Comparison of ENCODE assay signal across 8 cellular contexts in the genomic region with DNA sequence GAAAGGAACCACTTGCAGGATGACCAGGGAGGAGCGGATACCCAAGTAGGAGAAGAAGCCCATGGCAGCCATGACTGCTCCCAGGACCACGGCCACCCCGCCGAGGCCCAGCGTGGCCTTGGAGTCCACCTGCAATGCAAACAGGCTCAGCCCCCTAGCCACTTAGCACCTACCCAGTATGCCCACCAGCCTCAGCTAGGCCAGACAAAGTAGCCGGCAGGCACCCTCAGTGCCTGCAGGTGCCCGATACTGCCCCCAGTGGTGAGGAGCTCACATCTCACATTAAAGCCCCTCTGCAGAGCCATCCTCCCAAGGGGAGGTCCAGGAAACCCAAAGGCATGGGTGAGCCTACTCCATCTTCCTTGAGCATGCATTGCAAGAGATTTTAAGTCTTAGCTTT. TPM values are rescaled to one million over a fixed set of nuclear protein-coding genes. Genes with fewer than 3 reads are reported as not detected.
DNase-seq lines count a peak whose midpoint lies in the region; ATAC-seq, FAIRE-seq and TF ChIP-seq lines count a peak whose summit lies in the region.

No MANE protein-coding gene starts in this region.

- H3K9ac ChIP-seq in Loucy (ENCODE audit: low read depth, low read length, poor library complexity, severe bottlenecking) (no peak overlapping the region), mesenchymal stem cell (ENCODE audit: low read length) (no peak overlapping the region)

- H2AFZ ChIP-seq in Loucy (ENCODE audit: low read length) (no peak overlapping the region), mesenchymal stem cell (ENCODE audit: low read depth, low read length) (peak overlapping the region; percentile 15)

- H3K9me3 ChIP-seq in A549 (no peaks in the 10 kb centered on the region), Loucy (ENCODE audit: insufficient read depth, low read depth, low read length) (no peaks in the 10 kb centered on the region), mesenchymal stem cell (ENCODE audit: control insufficient read depth, low read length) (no peaks in the 10 kb centered on the region)

- peak overlapping the region; percentile 15 to 64 for H3K18ac ChIP-seq in mesenchymal stem cell (ENCODE audit: low read depth in 1 of 2, low read length in 2 of 2)

- H3K4me1 Mint-ChIP-seq in brain, result no peaks in the 10 kb centered on the region

- peak overlapping the region in 1 of 2 experiments; percentile 88 for H2BK12ac ChIP-seq in mesenchymal stem cell (ENCODE audit: low read length in 2 of 2)

- H3K23ac ChIP-seq in mesenchymal stem cell (ENCODE audit: low read length in 2 of 2), result peak overlapping the region in 1 of 2 experiments; percentile 48

- H4K20me1 ChIP-seq in Loucy (ENCODE audit: insufficient read depth, low read length, poor library complexity, severe bottlenecking), result no peaks in the 10 kb centered on the region

- no peak overlapping the region for H4K8ac ChIP-seq in mesenchymal stem cell (ENCODE audit: low read length)

- H3K27me3 ChIP-seq in Loucy (ENCODE audit: insufficient read depth, low read length, poor library complexity, severe bottlenecking), result no peaks in the 10 kb centered on the region
- peaks cover 0 to 7% of the 10 kb centered on the region in 2 experiments for H3K27me3 ChIP-seq in mesenchymal stem cell (ENCODE audit: control insufficient read depth in 1 of 2, insufficient read depth in 1 of 2, low read length in 2 of 2)

- no peak overlapping the region for H4K91ac ChIP-seq in mesenchymal stem cell (ENCODE audit: low read length)

- DNase-seq in A549 (ENCODE audit: low read depth in 1 of 2, low spot score in 1 of 2) (peak; percentile 56 to 91), T-helper 22 cell (ENCODE audit: low read depth) (peak; percentile 7), mesenchymal stem cell (peak; percentile 32), DMS79 treated with DMSO at 0.1 percent for 48 hours (lab: John Stamatoyannopoulos, UW) (no peak)

- no peak overlapping the region for H2BK120ac ChIP-seq in mesenchymal stem cell (ENCODE audit: low read depth, low read length)

- 67% methylated on average over 7 of the region's 7 CpGs for WGBS in A549 (ENCODE audit: missing lambda C conversion rate)
- 66% methylated on average over 7 of the region's 7 CpGs for WGBS in mesenchymal stem cell

- H3K4ac ChIP-seq in mesenchymal stem cell (ENCODE audit: low read depth in 1 of 2, low read length in 2 of 2), result no peak overlapping the region

- H3K4me2 ChIP-seq in A549, result no peak overlapping the region
- H3K4me2 ChIP-seq in Loucy (ENCODE audit: low read depth, low read length, poor library complexity, severe bottlenecking), result no peak overlapping the region
- no peak overlapping the region for H3K4me2 ChIP-seq in mesenchymal stem cell (ENCODE audit: low read length, poor library complexity, severe bottlenecking)

- no peak overlapping the region for H2AK5ac ChIP-seq in mesenchymal stem cell (ENCODE audit: low read length, severe bottlenecking)

- peak overlapping the region in 1 of 2 experiments; percentile 66 for H3K14ac ChIP-seq in mesenchymal stem cell (ENCODE audit: low read length in 2 of 2)

- H2BK15ac ChIP-seq in mesenchymal stem cell (ENCODE audit: low read depth, poor library complexity, severe bottlenecking), result no peak overlapping the region

- CTCF ChIA-PET in A549 (lab: Yijun Ruan, JAX), result interaction anchor here (0.8 to 2.5 kb wide), 9 partner anchors 10 to 293 kb away, joined by 3 to 15 read pairs (median 4); no protein-coding TSS in a partner anchor

- no peaks in the 10 kb centered on the region for H3F3A ChIP-seq in Loucy (ENCODE audit: low read depth)

- H3K27ac ChIP-seq in A549 (no peak overlapping the region), mesenchymal stem cell (ENCODE audit: low read length, poor library complexity, severe bottlenecking) (no peak overlapping the region)

- H3K79me1 ChIP-seq in mesenchymal stem cell (replicated peaks; ENCODE audit: low read length, poor library complexity, severe bottlenecking), result no peaks in the 10 kb centered on the region

- H3K4me1 ChIP-seq in A549, result no peaks in the 10 kb centered on the region
- no peaks in the 10 kb centered on the region for H3K4me1 ChIP-seq in Loucy (ENCODE audit: insufficient read depth, low read length, poor library complexity, severe bottlenecking)
- peaks cover 9% of the 10 kb centered on the region for H3K4me1 ChIP-seq in mesenchymal stem cell (ENCODE audit: control insufficient read depth, insufficient read depth, low read depth, low read length)

- H3K9me3 Mint-ChIP-seq in brain, result peaks cover 0 to 7% (median 4%) of the 10 kb centered on the region in 5 experiments

- peaks cover 4% of the 10 kb centered on the region for H3K27me3 Mint-ChIP-seq in brain

- no peak for TF ChIP-seq EP300 in A549 (IDR thresholded peaks at IDR 0.05)

- no peak for FAIRE-seq in A549 (lab: Jason Lieb, UNC)

- H3K27ac Mint-ChIP-seq in brain, result no peak overlapping the region

- TF ChIP-seq POLR2A in A549 (IDR thresholded peaks at IDR 0.05; ENCODE audit: low read length), result no peak

- no peaks in the 10 kb centered on the region for H3K9me2 ChIP-seq in Loucy (replicated peaks; ENCODE audit: low read depth, low read length)

- H3K36me3 ChIP-seq in Loucy (ENCODE audit: insufficient read depth, low read length) (no peaks in the 10 kb centered on the region), mesenchymal stem cell (ENCODE audit: control insufficient read depth in 1 of 2, insufficient read depth in 2 of 2, low read depth in 1 of 2, low read length in 2 of 2) (peaks cover 0 to 5% of the 10 kb centered on the region in 2 experiments)

- TF ChIP-seq CTCF in A549 (IDR thresholded peaks at IDR 0.05) (peak; percentile 30; the same call in 2 of the 3 replicates), GM12873 (IDR thresholded peaks at IDR 0.05; ENCODE audit: insufficient read depth, low read depth, low read length, missing control alignments) (peak; percentile 93), Loucy (conservative IDR thresholded peaks at IDR 0.05; ENCODE audit: low read length) (peak; percentile 82), brain (conservative IDR thresholded peaks at IDR 0.05) (peak; percentile 19 to 46)

- no peak overlapping the region for H3K4me3 Mint-ChIP-seq in brain

- no peak overlapping the region for H2BK5ac ChIP-seq in mesenchymal stem cell (ENCODE audit: low read depth, low read length, poor library complexity, severe bottlenecking)

- H3K36me3 Mint-ChIP-seq in brain, result no peaks in the 10 kb centered on the region

- peak in 1 of 2 experiments; percentile 16; a peak in 1 of 5 replicates for TF ChIP-seq RAD21 in A549 (conservative IDR thresholded peaks at IDR 0.05 in 1 of 2, IDR thresholded peaks at IDR 0.05 in 1 of 2)

- H3K79me2 ChIP-seq in Loucy (ENCODE audit: insufficient read depth, low read length), result no peaks in the 10 kb centered on the region

- ATAC-seq in A549 (peak; percentile 72 to 92), GM21717 (IDR thresholded peaks at IDR 0.05; ENCODE audit: unreplicated experiment) (no peak)

- POLR2A ChIA-PET in A549 (lab: Yijun Ruan, JAX), result interaction anchor here (1.0 kb wide), 1 partner anchor 44 kb away, joined by 3 read pairs; no protein-coding TSS in a partner anchor

- H3K4me3 ChIP-seq in A549 (no peak overlapping the region), Loucy (ENCODE audit: low read length, poor library complexity, severe bottlenecking) (no peak overlapping the region), mesenchymal stem cell (ENCODE audit: insufficient read depth in 1 of 2, low read depth in 1 of 2, low read length in 2 of 2) (no peak overlapping the region)

TF ChIP-seq in A549, 52 proteins besides CTCF, POLR2A, EP300 and RAD21 (continues in another document):
- TF ChIP-seq KDM1A (IDR thresholded peaks at IDR 0.05; ENCODE audit: low read depth) (no peak), MAZ (IDR thresholded peaks at IDR 0.05; ENCODE audit: borderline replicate concordance, low read depth, low read length) (no peak), RNF2 (IDR thresholded peaks at IDR 0.05; ENCODE audit: borderline replicate concordance, low read depth) (no peak), HOXB5 (CRISPR knock-in tag; IDR thresholded peaks at IDR 0.05) (no peak)

RNA-seq across cellular contexts. Expression of a gene that starts 6.6 kb away (rescaled TPM):
- polyA plus RNA-seq in A549 (2011; rRNA removed), result 0.06 and 0.12 TPM in 2 replicates
- polyA plus RNA-seq in A549 (2012; cell fraction: cytosol; rRNA removed), result 0.01 and 0.06 TPM in 2 replicates
- polyA plus RNA-seq in A549 (2012; cell fraction: nucleus; rRNA removed), result 0.17 and 0.18 TPM in 2 replicates
- polyA plus RNA-seq in A549 (2017; fragmentation: RNase III; extraction: RNeasy Plus Mini Kit Qiagen cat#74134 plus additional on column Dnase treatment), result 0.01 to 0.04 TPM (median 0.03 TPM) in 3 replicates
- polyA minus RNA-seq in A549 (2011; rRNA and poly(A)+ RNA removed), result 0.12 TPM in 1 of 2 replicates, not detected in the other
- polyA plus RNA-seq in brain (ENCODE audit: insufficient read depth, low read depth, low replicate concordance), result not detected
- 0.22 TPM for polyA plus RNA-seq in mesenchymal stem cell (2013, experiment 1 of 2)
- polyA plus RNA-seq in mesenchymal stem cell (2013, experiment 2 of 2), result 0.21 TPM

RNA-seq across cellular contexts. Expression of a gene that starts 39.2 kb away (rescaled TPM):
- 96.1 and 108 TPM in 2 replicates for polyA plus RNA-seq in A549 (2011; rRNA removed)
- 96.9 and 120 TPM in 2 replicates for polyA plus RNA-seq in A549 (2012; cell fraction: cytosol; rRNA removed)
- polyA plus RNA-seq in A549 (2012; cell fraction: nucleus; rRNA removed), result 263 and 283 TPM in 2 replicates
- polyA plus RNA-seq in A549 (2017; fragmentation: RNase III; extraction: RNeasy Plus Mini Kit Qiagen cat#74134 plus additional on column Dnase treatment), result 93.4 to 100 TPM (median 97.7 TPM) in 3 replicates
- polyA minus RNA-seq in A549 (2011; rRNA and poly(A)+ RNA removed), result 150 and 154 TPM in 2 replicates
- polyA plus RNA-seq in brain (ENCODE audit: insufficient read depth, low read depth, low replicate concordance), result 62.8 TPM
- 46.0 TPM for polyA plus RNA-seq in mesenchymal stem cell (2013, experiment 1 of 2)
- 44.0 TPM for polyA plus RNA-seq in mesenchymal stem cell (2013, experiment 2 of 2)

RNA-seq across cellular contexts. Expression of a gene that starts 44.0 kb away (rescaled TPM):
- 66.3 and 84.2 TPM in 2 replicates for polyA plus RNA-seq in A549 (2011; rRNA removed)
- 30.0 and 34.8 TPM in 2 replicates for polyA plus RNA-seq in A549 (2012; cell fraction: cytosol; rRNA removed)
- 54.8 and 84.9 TPM in 2 replicates for polyA plus RNA-seq in A549 (2012; cell fraction: nucleus; rRNA removed)
- polyA plus RNA-seq in A549 (2017; fragmentation: RNase III; extraction: RNeasy Plus Mini Kit Qiagen cat#74134 plus additional on column Dnase treatment), result 41.7 to 44.3 TPM (median 42.8 TPM) in 3 replicates
- 68.5 and 70.6 TPM in 2 replicates for polyA minus RNA-seq in A549 (2011; rRNA and poly(A)+ RNA removed)
- 191 TPM for polyA plus RNA-seq in brain (ENCODE audit: insufficient read depth, low read depth, low replicate concordance)
- polyA plus RNA-seq in mesenchymal stem cell (2013, experiment 1 of 2), result 37.7 TPM
- 36.7 TPM for polyA plus RNA-seq in mesenchymal stem cell (2013, experiment 2 of 2)

RNA-seq across cellular contexts. Expression of a gene that starts 47.5 kb away (rescaled TPM):
- polyA plus RNA-seq in A549 (2011; rRNA removed) (68.3 and 79.2 TPM in 2 replicates), A549 (2017; fragmentation: RNase III; extraction: RNeasy Plus Mini Kit Qiagen cat#74134 plus additional on column Dnase treatment) (53.9 to 55.9 TPM (median 55.1 TPM) in 3 replicates), brain (ENCODE audit: insufficient read depth, low read depth, low replicate concordance) (96.9 TPM)
- 53.0 and 70.7 TPM in 2 replicates for polyA plus RNA-seq in A549 (2012; cell fraction: cytosol; rRNA removed)
- 98.9 and 134 TPM in 2 replicates for polyA plus RNA-seq in A549 (2012; cell fraction: nucleus; rRNA removed)
- polyA minus RNA-seq in A549 (2011; rRNA and poly(A)+ RNA removed), result 58.8 and 75.2 TPM in 2 replicates
- 52.3 TPM for polyA plus RNA-seq in mesenchymal stem cell (2013, experiment 1 of 2)
- 54.0 TPM for polyA plus RNA-seq in mesenchymal stem cell (2013, experiment 2 of 2)

Comparison
In these comparisons a context has a peak if more than half of its experiments do, and no peak if none do; other contexts are left out.
1. CTCF ChIP-seq: peak in every context shown above with its lines; median percentile 93 in GM12873; 82 in Loucy; 32 in brain; 30 in A549.